In genomic region chr9:116383956-116384355, GRCh38 we compare ENCODE assay signal across 15 cellular contexts.
"Had no signal": no experiment of that assay in that cellular context is flagged by ENCODE, and none has a peak within 500 bp of the region (broad histone marks: within the 10 kb centered on the region; RNA-seq: fewer than 3 reads in every experiment).

No MANE protein-coding gene starts in this region.

- H3K4me1 ChIP-seq: colonic mucosa, esophagus muscularis mucosa, psoas muscle, spleen, suprapubic skin had no signal

- H3K36me3 ChIP-seq: colonic mucosa, esophagus muscularis mucosa, spleen, suprapubic skin had no signal

- H3K4me3 ChIP-seq: colonic mucosa, esophagus muscularis mucosa, lung, psoas muscle, spleen, suprapubic skin had no signal

- DNase-seq: activated CD4-positive, alpha-beta T cell treated with anti-CD3 and anti-CD28 coated beads, Interleukin-2, amount 10 ng/mL, durations not matched to agents 24 days and 14 days; activated CD4-positive, CD25-positive, alpha-beta regulatory T cell; activated CD8-positive, alpha-beta memory T cell treated with anti-CD3 and anti-CD28 coated beads, Interleukin-2, amount 50 U/mL, for 48 hours; activated gamma-delta T cell treated with Interleukin-2 at 50 U/mL for 16 hours; activated T-cell treated with anti-CD3 and anti-CD28 coated beads, Interleukin-2, amount 50 U/mL, for 72 hours; colonic mucosa; foreskin melanocyte; left colon; midbrain; psoas muscle; spleen; SW 1271 had no signal

- H3K9me3 ChIP-seq: colonic mucosa, esophagus muscularis mucosa, psoas muscle, spleen, suprapubic skin had no signal

- H3K27me3 ChIP-seq: colonic mucosa, esophagus muscularis mucosa, spleen, suprapubic skin had no signal

- ATAC-seq: activated T-cell treated with anti-CD3 and anti-CD28 coated beads, Interleukin-2, amount 50 U/mL, for 72 hours; left colon; psoas muscle had no signal
